In the genomic region with DNA sequence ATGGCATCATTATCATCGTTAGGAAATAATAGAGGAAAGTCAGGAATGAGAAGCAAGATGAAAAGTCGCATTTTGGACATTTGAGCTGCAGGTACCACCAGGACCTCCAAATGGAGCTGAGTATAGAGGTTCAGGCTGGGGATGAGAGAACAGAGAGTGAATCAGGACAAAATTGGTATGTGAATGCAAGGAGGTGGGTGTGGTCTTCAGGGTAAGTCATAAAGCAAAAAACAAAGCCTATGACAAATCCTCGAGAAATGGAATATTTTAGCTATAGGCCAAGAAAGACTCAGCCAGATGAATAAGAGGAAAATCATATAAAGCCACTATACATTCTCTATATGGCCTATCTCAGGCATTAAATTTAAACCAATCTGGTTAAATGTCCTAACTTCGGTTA, we compare ENCODE assay signal across 22 cellular contexts.
"Had no signal": no experiment of that assay in that cellular context is flagged by ENCODE, and none has a peak within 500 bp of the region (broad histone marks: within the 10 kb centered on the region; RNA-seq: fewer than 3 reads in every experiment).

No MANE protein-coding gene starts in this region.

- H3K27ac ChIP-seq: esophagus squamous epithelium, heart left ventricle, parathyroid adenoma, prostate gland, right lobe of liver, spleen, testis, tibial nerve, upper lobe of right lung, vagina had no signal

- H3K27me3 Mint-ChIP-seq: effector memory CD8-positive, alpha-beta T cell; naive B cell; stimulated activated memory B cell treated with anti-CD40 and anti-IgM and Interleukin-4, amounts not matched to agents 10 μg/mL and 1 μg/mL and 100 μg/mL, for 72 hours; stimulated activated naive CD8-positive, alpha-beta T cell treated with anti-CD3 and anti-CD28 coated beads, Interleukin-15, amount 100 ng/mL, for 72 hours had no signal

- ATAC-seq: effector memory CD8-positive, alpha-beta T cell; heart left ventricle; left colon; right lobe of liver; stimulated activated memory B cell treated with anti-CD40 and anti-IgM and Interleukin-4, amounts not matched to agents 10 μg/mL and 1 μg/mL and 100 μg/mL, for 72 hours; stimulated activated naive CD8-positive, alpha-beta T cell treated with anti-CD3 and anti-CD28 coated beads, Interleukin-15, amount 100 ng/mL, for 72 hours; upper lobe of right lung had no signal

- H3K4me3 Mint-ChIP-seq: effector memory CD8-positive, alpha-beta T cell; naive B cell; nephron; stimulated activated memory B cell treated with anti-CD40 and anti-IgM and Interleukin-4, amounts not matched to agents 10 μg/mL and 1 μg/mL and 100 μg/mL, for 72 hours; stimulated activated naive CD8-positive, alpha-beta T cell treated with anti-CD3 and anti-CD28 coated beads, Interleukin-15, amount 100 ng/mL, for 72 hours had no signal

- DNase-seq: effector memory CD8-positive, alpha-beta T cell; esophagus squamous epithelium; foreskin melanocyte; heart left ventricle; hippocampal formation; left colon; mesendoderm; naive B cell; right lobe of liver; spleen; stimulated activated CD4-positive, alpha-beta T cell treated with anti-CD3 and anti-CD28 coated beads, Interleukin-15, amount 100 ng/mL, for 24 hours; stimulated activated CD4-positive, alpha-beta T cell treated with anti-CD3 and anti-CD28 coated beads, Interleukin-1b, Interleukin-23, amount 100 ng/mL, for 48 hours; stimulated activated CD4-positive, alpha-beta T cell treated with anti-CD3 and anti-CD28 coated beads, Interleukin-4, amount 100 ng/mL, for 24 hours; stimulated activated naive CD8-positive, alpha-beta T cell treated with anti-CD3 and anti-CD28 coated beads, Interleukin-15, amount 100 ng/mL, for 72 hours; testis; upper lobe of right lung had no signal

- H3K4me1 Mint-ChIP-seq: naive B cell; nephron; stimulated activated memory B cell treated with anti-CD40 and anti-IgM and Interleukin-4, amounts not matched to agents 10 μg/mL and 1 μg/mL and 100 μg/mL, for 72 hours; stimulated activated naive CD8-positive, alpha-beta T cell treated with anti-CD3 and anti-CD28 coated beads, Interleukin-15, amount 100 ng/mL, for 72 hours had no signal

- H3K36me3 Mint-ChIP-seq: naive B cell; stimulated activated memory B cell treated with anti-CD40 and anti-IgM and Interleukin-4, amounts not matched to agents 10 μg/mL and 1 μg/mL and 100 μg/mL, for 72 hours had no signal

- H3K9me3 Mint-ChIP-seq: nephron had no signal

- H3K27ac Mint-ChIP-seq: effector memory CD8-positive, alpha-beta T cell; naive B cell; nephron; stimulated activated memory B cell treated with anti-CD40 and anti-IgM and Interleukin-4, amounts not matched to agents 10 μg/mL and 1 μg/mL and 100 μg/mL, for 72 hours; stimulated activated naive CD8-positive, alpha-beta T cell treated with anti-CD3 and anti-CD28 coated beads, Interleukin-15, amount 100 ng/mL, for 72 hours had no signal
